ENCODE assay signal across 22 cellular contexts in genomic region chr3:146087121-146087520, GRCh38.
DNase-seq lines count a peak whose midpoint lies in the region; ATAC-seq, FAIRE-seq and TF ChIP-seq lines count a peak whose summit lies in the region.
"Had no signal": no experiment of that assay in that cellular context is flagged by ENCODE, and none has a peak within 500 bp of the region (broad histone marks: within the 10 kb centered on the region; RNA-seq: fewer than 3 reads in every experiment).

No MANE protein-coding gene starts in this region.

- BruUV-seq in HepG2 (replicated peaks; lab: Mats Ljungman, UMichigan): no TSS peak

- TF ChIP-seq EP300 in HepG2 (IDR thresholded peaks at IDR 0.05; ENCODE audit: low read depth in 2 of 2, low read length in 2 of 2): no peak
- no peak for TF ChIP-seq EP300 in HepG2 (CRISPR knock-in tag; IDR thresholded peaks at IDR 0.05; ENCODE audit: borderline replicate concordance)

- in situ Hi-C loops in HepG2 (cut with HindIII; ENCODE audit: extremely low pct_ligation_motif_present, low pct_unique_long_range_greater_than_20kb): no loop called here

- H3K4me1 Mint-ChIP-seq in type B pancreatic cell (ENCODE audit: unreplicated experiment): no peaks in the 10 kb centered on the region
- no peaks in the 10 kb centered on the region for H3K4me1 Mint-ChIP-seq in CD4-positive, alpha-beta memory T cell
- H3K4me1 Mint-ChIP-seq: CD14-positive monocyte, H9 had no signal

- no peak for TF ChIP-seq RAD21 in HepG2 (CRISPR knock-in tag; IDR thresholded peaks at IDR 0.05)

- H3K36me3 ChIP-seq in HepG2 (replicated peaks in 1 of 2; ENCODE audit: control insufficient read depth in 1 of 2, insufficient read depth in 2 of 2, low read length in 2 of 2) (peaks cover 2 to 36% of the 10 kb centered on the region in 2 experiments; a peak in 3 of 5 replicates), right lobe of liver (no peaks in the 10 kb centered on the region), pancreas (no peaks in the 10 kb centered on the region)
- H3K36me3 ChIP-seq in CD4-positive, alpha-beta memory T cell (ENCODE audit: insufficient read depth, low read length): no peaks in the 10 kb centered on the region
- H3K36me3 ChIP-seq: BE2C; BLaER1 treated with 17β-estradiol and CSF1 and Interleukin-3, amounts not matched to agents 10 nM and 100 nM had no signal

- ATAC-seq in HepG2 (no peak), right lobe of liver (no peak), pancreas (no peak), GM21360 (IDR thresholded peaks at IDR 0.05; ENCODE audit: unreplicated experiment) (no peak)
- ATAC-seq: HCT116 had no signal

- peaks cover 18% of the 10 kb centered on the region for H4K20me1 ChIP-seq in HepG2 (ENCODE audit: insufficient read depth, low read length)
- H4K20me1 ChIP-seq: BLaER1 treated with 17β-estradiol and CSF1 and Interleukin-3, amounts not matched to agents 10 nM and 100 nM had no signal

- no peak overlapping the region for H2AFZ ChIP-seq in HepG2 (ENCODE audit: low read length)
- H2AFZ ChIP-seq: GM23248 had no signal

- no peaks in the 10 kb centered on the region for H3K36me3 Mint-ChIP-seq in type B pancreatic cell
- no peaks in the 10 kb centered on the region for H3K36me3 Mint-ChIP-seq in CD4-positive, alpha-beta memory T cell
- H3K36me3 Mint-ChIP-seq: CD14-positive monocyte had no signal

- POLR2A ChIA-PET in HepG2 (lab: Yijun Ruan, JAX): no interaction called here
- POLR2A ChIA-PET in CD4-positive, alpha-beta memory T cell (lab: Charles Lee; ENCODE audit: partially characterized antibody): no interaction called here

- intact Hi-C loops in HepG2 (cut with micrococcal nuclease; ENCODE audit: unreplicated experiment) (no loop called here), right lobe of liver (cut with DNase I) (no loop called here), pancreas (cut with DNase I) (no loop called here)
- intact Hi-C loops in CD4-positive, alpha-beta memory T cell (cut with micrococcal nuclease): no loop called here

- no peaks in the 10 kb centered on the region for H3K9me3 Mint-ChIP-seq in type B pancreatic cell
- no peaks in the 10 kb centered on the region for H3K9me3 Mint-ChIP-seq in CD4-positive, alpha-beta memory T cell
- H3K9me3 Mint-ChIP-seq: CD4-positive, alpha-beta T cell; H9 had no signal

- H3K4me3 Mint-ChIP-seq in type B pancreatic cell: no peak overlapping the region
- no peak overlapping the region for H3K4me3 Mint-ChIP-seq in CD4-positive, alpha-beta memory T cell
- H3K4me3 Mint-ChIP-seq: CD14-positive monocyte; CD4-positive, alpha-beta T cell; H9 had no signal

- no peak overlapping the region for H3K4me2 ChIP-seq in HepG2 (ENCODE audit: low read depth, low read length)
- H3K4me2 ChIP-seq: BLaER1 treated with 17β-estradiol and CSF1 and Interleukin-3, amounts not matched to agents 10 nM and 100 nM had no signal

- TF ChIP-seq CTCF in HepG2 (CRISPR knock-in tag; IDR thresholded peaks at IDR 0.05) (no peak), right lobe of liver (IDR thresholded peaks at IDR 0.05) (no peak), pancreas (IDR thresholded peaks at IDR 0.05) (no peak), type B pancreatic cell (conservative IDR thresholded peaks at IDR 0.05) (no peak)

- 96% methylated on average over 2 of the region's 2 CpGs for WGBS in HepG2 (ENCODE audit: low lambda C conversion rate)
- 88% methylated on average over 2 of the region's 2 CpGs for WGBS in right lobe of liver (ENCODE audit: insufficient coverage, low coverage, low lambda C conversion rate, missing lambda C conversion rate)
- WGBS in pancreas, 2 donors: 89 to 92% methylated on average over 2 of the region's 2 CpGs

- peaks cover 14% of the 10 kb centered on the region for H3K4me1 ChIP-seq in HepG2 (ENCODE audit: insufficient read depth, low read length)
- H3K4me1 ChIP-seq in right lobe of liver: peaks cover 0 to 6% (median 0%) of the 10 kb centered on the region in 4 donors
- H3K4me1 ChIP-seq in pancreas: peaks cover 14 to 25% (median 17%) of the 10 kb centered on the region in 3 donors
- H3K4me1 ChIP-seq in CD4-positive, alpha-beta memory T cell (ENCODE audit: insufficient read depth, low read length): no peaks in the 10 kb centered on the region
- H3K4me1 ChIP-seq: BE2C; BLaER1 treated with 17β-estradiol and CSF1 and Interleukin-3, amounts not matched to agents 10 nM and 100 nM had no signal

- no peaks in the 10 kb centered on the region for H3K9me3 ChIP-seq in HepG2 (ENCODE audit: low read length)
- no peaks in the 10 kb centered on the region for H3K9me3 ChIP-seq in right lobe of liver
- H3K9me3 ChIP-seq in pancreas: no peaks in the 10 kb centered on the region
- H3K9me3 ChIP-seq in CD4-positive, alpha-beta memory T cell (ENCODE audit: control insufficient read depth in 1 of 2, low read length in 2 of 2): no peaks in the 10 kb centered on the region
- H3K9me3 ChIP-seq: BE2C; BLaER1 treated with 17β-estradiol and CSF1 and Interleukin-3, amounts not matched to agents 10 nM and 100 nM had no signal

- H3K27me3 ChIP-seq in HepG2 (ENCODE audit: control insufficient read depth in 1 of 2, insufficient read depth in 2 of 2, low read length in 2 of 2): no peaks in the 10 kb centered on the region
- H3K27me3 ChIP-seq in right lobe of liver: no peaks in the 10 kb centered on the region
- no peaks in the 10 kb centered on the region for H3K27me3 ChIP-seq in pancreas
- no peaks in the 10 kb centered on the region for H3K27me3 ChIP-seq in CD4-positive, alpha-beta memory T cell (ENCODE audit: insufficient read depth, low read length)
- H3K27me3 ChIP-seq: BE2C; BLaER1 treated with 17β-estradiol and CSF1 and Interleukin-3, amounts not matched to agents 10 nM and 100 nM had no signal

- H3K27ac ChIP-seq in HepG2 (ENCODE audit: extremely low read length, insufficient read depth, low read length) (no peak overlapping the region), right lobe of liver (no peak overlapping the region), pancreas (no peak overlapping the region)
- no peak overlapping the region for H3K27ac ChIP-seq in CD4-positive, alpha-beta memory T cell (ENCODE audit: low read depth, low read length)
- H3K27ac ChIP-seq: 22Rv1; BLaER1 treated with 17β-estradiol and CSF1 and Interleukin-3, amounts not matched to agents 10 nM and 100 nM; GM23248 had no signal

- DNase-seq in HepG2 (ENCODE audit: low spot score): no peak
- no peak for DNase-seq in right lobe of liver
- no peak for DNase-seq in pancreas
- no peak for DNase-seq in type B pancreatic cell (ENCODE audit: extremely low spot score, unreplicated experiment)
- DNase-seq in CD4-positive, alpha-beta memory T cell: no peak
- DNase-seq: ACHN; AML-193; BE2C; CD4-positive, alpha-beta T cell; COR-L47; DMS153; DND-41; GM23248; H9 had no signal

- CTCF ChIA-PET in HepG2 (lab: Yijun Ruan, JAX; ENCODE audit: low intra/inter-chr PET ratio, low total read pairs): no interaction called here
- CTCF ChIA-PET in CD4-positive, alpha-beta memory T cell (lab: Charles Lee; ENCODE audit: partially characterized antibody): no interaction called here

- H3K4me3 ChIP-seq in HepG2 (replicated peaks in 1 of 3; ENCODE audit: insufficient read depth in 1 of 3, low read depth in 2 of 3, low read length in 3 of 3) (no peak overlapping the region), right lobe of liver (no peak overlapping the region), pancreas (no peak overlapping the region)
- no peak overlapping the region for H3K4me3 ChIP-seq in CD4-positive, alpha-beta memory T cell (ENCODE audit: low read length in 2 of 2)
- H3K4me3 ChIP-seq: BLaER1 treated with 17β-estradiol and CSF1 and Interleukin-3, amounts not matched to agents 10 nM and 100 nM; GM23248 had no signal

- FAIRE-seq in HepG2 (lab: Jason Lieb, UNC): no peak
- peak; percentile 43 for FAIRE-seq in colon (lab: Jason Lieb, UNC)
- peak; percentile 78 for FAIRE-seq in pancreas (lab: Jason Lieb, UNC)
- FAIRE-seq: GM12892, H1 had no signal

- H3K27me3 Mint-ChIP-seq in type B pancreatic cell: no peaks in the 10 kb centered on the region
- H3K27me3 Mint-ChIP-seq in CD4-positive, alpha-beta memory T cell: no peaks in the 10 kb centered on the region
- H3K27me3 Mint-ChIP-seq: CD4-positive, alpha-beta T cell had no signal

- H3K9ac ChIP-seq in HepG2 (ENCODE audit: insufficient read depth, low read depth, low read length): no peak overlapping the region
- H3K9ac ChIP-seq: BLaER1 treated with 17β-estradiol and CSF1 and Interleukin-3, amounts not matched to agents 10 nM and 100 nM; GM23248 had no signal

- TF ChIP-seq POLR2A in HepG2 (IDR thresholded peaks at IDR 0.05; ENCODE audit: insufficient read depth in 1 of 2, low read depth in 2 of 2, low read length in 2 of 2): no peak
- no peak for TF ChIP-seq POLR2A in right lobe of liver (IDR thresholded peaks at IDR 0.05)

- no peak overlapping the region for H3K27ac Mint-ChIP-seq in type B pancreatic cell
- H3K27ac Mint-ChIP-seq in CD4-positive, alpha-beta memory T cell: no peak overlapping the region
- H3K27ac Mint-ChIP-seq: CD14-positive monocyte; CD4-positive, alpha-beta T cell; H9 had no signal

- H3K79me2 ChIP-seq in HepG2 (ENCODE audit: insufficient read depth, low read length): peaks cover 5% of the 10 kb centered on the region

TF ChIP-seq in HepG2, 621 proteins besides CTCF, POLR2A, EP300 and RAD21 (continues in another document):
- TF ChIP-seq TIGD3 (CRISPR knock-in tag; IDR thresholded peaks at IDR 0.05; ENCODE audit: borderline replicate concordance) (no peak), MAFF (IDR thresholded peaks at IDR 0.05; ENCODE audit: low read depth, low read length) (peak; percentile 85), MAFK (conservative IDR thresholded peaks at IDR 0.05 in 1 of 2, IDR thresholded peaks at IDR 0.05 in 1 of 2; ENCODE audit: low read length in 2 of 2) (peak; percentile 82 to 88), CBX5 (CRISPR knock-in tag; IDR thresholded peaks at IDR 0.05; ENCODE audit: borderline replicate concordance) (no peak)
